ENCODE assay signal across 9 cellular contexts in genomic region chr1:7549277-7549676, GRCh38.
DNase-seq lines count a peak whose midpoint lies in the region.
"Had no signal": no experiment of that assay in that cellular context is flagged by ENCODE, and none has a peak within 500 bp of the region (broad histone marks: within the 10 kb centered on the region; RNA-seq: fewer than 3 reads in every experiment).

No MANE protein-coding gene starts in this region.

- H3K4me3 Mint-ChIP-seq in activated T-helper 2 cell treated with anti-CD3 and anti-CD28 coated beads, Interferon-gamma antibody, Interleukin-2, Interleukin-4, amounts not matched to agents 10 μg/mL and 5 μg/mL and 100 μg/mL, durations not matched to agents 14 hours and 24 hours and 36 hours (ENCODE audit: low read depth): peak overlapping the region; percentile 68
- H3K4me3 Mint-ChIP-seq: IgD-negative memory B cell had no signal

- H3K4me1 Mint-ChIP-seq in activated T-helper 2 cell treated with anti-CD3 and anti-CD28 coated beads, Interferon-gamma antibody, Interleukin-2, Interleukin-4, amounts not matched to agents 10 μg/mL and 5 μg/mL and 100 μg/mL, durations not matched to agents 14 hours and 24 hours and 36 hours (ENCODE audit: low read depth): peaks cover 28% of the 10 kb centered on the region

- peaks cover 5% of the 10 kb centered on the region for H3K27me3 Mint-ChIP-seq in activated T-helper 2 cell treated with anti-CD3 and anti-CD28 coated beads, Interferon-gamma antibody, Interleukin-2, Interleukin-4, amounts not matched to agents 10 μg/mL and 5 μg/mL and 100 μg/mL, durations not matched to agents 14 hours and 24 hours and 36 hours (ENCODE audit: low read depth)

- H3K36me3 Mint-ChIP-seq in activated T-helper 2 cell treated with anti-CD3 and anti-CD28 coated beads, Interferon-gamma antibody, Interleukin-2, Interleukin-4, amounts not matched to agents 10 μg/mL and 5 μg/mL and 100 μg/mL, durations not matched to agents 14 hours and 24 hours and 36 hours (ENCODE audit: low read depth): no peaks in the 10 kb centered on the region

- H3K27ac Mint-ChIP-seq in activated T-helper 2 cell treated with anti-CD3 and anti-CD28 coated beads, Interferon-gamma antibody, Interleukin-2, Interleukin-4, amounts not matched to agents 10 μg/mL and 5 μg/mL and 100 μg/mL, durations not matched to agents 14 hours and 24 hours and 36 hours: peak overlapping the region; percentile 96
- H3K27ac Mint-ChIP-seq: IgD-negative memory B cell had no signal

- DNase-seq in COLO829 (ENCODE audit: low spot score) (peak; percentile 76), HT-29 (ENCODE audit: low spot score) (peak; percentile 78), left kidney (ENCODE audit: low read depth, low spot score) (peak; percentile 55), OCI-M2 (lab: John Stamatoyannopoulos, UW; ENCODE audit: unreplicated experiment) (no peak), occipital lobe (lab: John Stamatoyannopoulos, UW) (no peak), hypothalamus (lab: John Stamatoyannopoulos, UW) (no peak)
- peak; percentile 47 for DNase-seq in activated T-helper 2 cell treated with anti-CD3 and anti-CD28 coated beads, Interferon-gamma antibody, Interleukin-2, Interleukin-4, amounts not matched to agents 10 μg/mL and 5 μg/mL and 100 μg/mL, durations not matched to agents 14 hours and 24 hours and 36 hours (ENCODE audit: low spot score)
- DNase-seq in effector CD8-positive, alpha-beta T cell (lab: John Stamatoyannopoulos, UW): no peak

- no peaks in the 10 kb centered on the region for H3K9me3 Mint-ChIP-seq in activated T-helper 2 cell treated with anti-CD3 and anti-CD28 coated beads, Interferon-gamma antibody, Interleukin-2, Interleukin-4, amounts not matched to agents 10 μg/mL and 5 μg/mL and 100 μg/mL, durations not matched to agents 14 hours and 24 hours and 36 hours

- intact Hi-C loops in activated T-helper 2 cell treated with anti-CD3 and anti-CD28 coated beads, Interferon-gamma antibody, Interleukin-2, Interleukin-4, amounts not matched to agents 10 μg/mL and 5 μg/mL and 100 μg/mL, durations not matched to agents 14 hours and 24 hours and 36 hours (cut with micrococcal nuclease): loop anchor here (1.0 kb wide), 1 partner anchor 22 kb away; no protein-coding TSS in a partner anchor

Comparison
In these comparisons a context has a peak if more than half of its experiments do, and no peak if none do; other contexts are left out.
1. DNase-seq: peak in COLO829 (single experiment), HT-29 (single experiment), activated T-helper 2 cell treated with anti-CD3 and anti-CD28 coated beads, Interferon-gamma antibody, Interleukin-2, Interleukin-4, amounts not matched to agents 10 μg/mL and 5 μg/mL and 100 μg/mL, durations not matched to agents 14 hours and 24 hours and 36 hours (single experiment) and left kidney (single experiment); none in OCI-M2 (single experiment), occipital lobe (single experiment), hypothalamus (0 of 51) and effector CD8-positive, alpha-beta T cell (single experiment).